Comparison of ENCODE assay signal across 2 cellular contexts in the genomic region with DNA sequence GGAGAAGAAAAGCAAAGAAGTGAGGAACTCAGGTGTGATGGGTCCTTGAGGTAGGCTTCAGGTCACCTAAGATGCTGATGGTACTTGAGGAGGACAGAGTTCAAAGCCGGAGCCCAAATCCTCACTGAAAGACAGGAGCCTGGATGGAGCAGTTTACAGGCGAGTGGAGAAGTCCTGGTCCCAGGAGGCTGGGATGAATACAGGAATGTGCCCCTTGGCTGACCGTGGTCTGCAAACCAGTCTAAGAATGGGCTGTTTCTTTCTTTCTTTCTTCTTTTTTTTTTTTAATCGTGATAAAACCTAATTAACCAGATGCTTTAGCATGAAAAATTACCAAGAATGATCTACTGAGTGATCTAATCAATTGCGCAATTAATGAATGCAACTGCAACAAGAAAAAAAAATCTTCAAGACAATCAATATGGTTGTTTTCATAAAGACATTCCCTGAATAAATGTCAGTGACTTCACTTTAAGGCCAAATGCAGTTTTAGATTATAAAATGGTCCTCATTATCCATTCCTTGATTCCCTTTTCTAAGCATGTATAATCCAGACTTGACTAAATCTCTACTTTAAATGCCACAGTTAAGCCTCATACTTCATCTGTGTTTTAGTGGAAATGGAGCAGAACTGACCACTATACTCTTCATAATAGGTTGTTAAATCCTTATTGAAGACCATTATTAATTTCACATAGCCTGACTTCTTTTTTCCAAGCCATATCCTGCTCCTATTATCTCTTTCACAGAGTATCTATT.
TF ChIP-seq lines count a peak whose summit lies in the region.

No MANE protein-coding gene starts in this region.

TF ChIP-seq in HEK293, 187 proteins besides CTCF, POLR2A, EP300 and RAD21:
- TF ChIP-seq, protein P1, sequence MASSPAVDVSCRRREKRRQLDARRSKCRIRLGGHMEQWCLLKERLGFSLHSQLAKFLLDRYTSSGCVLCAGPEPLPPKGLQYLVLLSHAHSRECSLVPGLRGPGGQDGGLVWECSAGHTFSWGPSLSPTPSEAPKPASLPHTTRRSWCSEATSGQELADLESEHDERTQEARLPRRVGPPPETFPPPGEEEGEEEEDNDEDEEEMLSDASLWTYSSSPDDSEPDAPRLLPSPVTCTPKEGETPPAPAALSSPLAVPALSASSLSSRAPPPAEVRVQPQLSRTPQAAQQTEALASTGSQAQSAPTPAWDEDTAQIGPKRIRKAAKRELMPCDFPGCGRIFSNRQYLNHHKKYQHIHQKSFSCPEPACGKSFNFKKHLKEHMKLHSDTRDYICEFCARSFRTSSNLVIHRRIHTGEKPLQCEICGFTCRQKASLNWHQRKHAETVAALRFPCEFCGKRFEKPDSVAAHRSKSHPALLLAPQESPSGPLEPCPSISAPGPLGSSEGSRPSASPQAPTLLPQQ (tag by site-specific recombination; IDR thresholded peaks at IDR 0.05): 0 out of 2 replicates have a peak, but pooled peaks have one; percentile 16
- TF ChIP-seq, protein P2, sequence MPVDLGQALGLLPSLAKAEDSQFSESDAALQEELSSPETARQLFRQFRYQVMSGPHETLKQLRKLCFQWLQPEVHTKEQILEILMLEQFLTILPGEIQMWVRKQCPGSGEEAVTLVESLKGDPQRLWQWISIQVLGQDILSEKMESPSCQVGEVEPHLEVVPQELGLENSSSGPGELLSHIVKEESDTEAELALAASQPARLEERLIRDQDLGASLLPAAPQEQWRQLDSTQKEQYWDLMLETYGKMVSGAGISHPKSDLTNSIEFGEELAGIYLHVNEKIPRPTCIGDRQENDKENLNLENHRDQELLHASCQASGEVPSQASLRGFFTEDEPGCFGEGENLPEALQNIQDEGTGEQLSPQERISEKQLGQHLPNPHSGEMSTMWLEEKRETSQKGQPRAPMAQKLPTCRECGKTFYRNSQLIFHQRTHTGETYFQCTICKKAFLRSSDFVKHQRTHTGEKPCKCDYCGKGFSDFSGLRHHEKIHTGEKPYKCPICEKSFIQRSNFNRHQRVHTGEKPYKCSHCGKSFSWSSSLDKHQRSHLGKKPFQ (tag by site-specific recombination; IDR thresholded peaks at IDR 0.05): no peak
- TF ChIP-seq HOXC10 (CRISPR knock-in tag; IDR thresholded peaks at IDR 0.05) (no peak), ZNF24 (tag by site-specific recombination; IDR thresholded peaks at IDR 0.05) (0 out of 2 replicates have a peak, but pooled peaks have one; percentile 15), ZBTB17 (tag by site-specific recombination; IDR thresholded peaks at IDR 0.05) (0 out of 2 replicates have a peak, but pooled peaks have one; percentile 38)
TF ChIP-seq in HEK293: peak in this region for 3.

TF ChIP-seq in K562, 482 proteins besides CTCF, POLR2A, EP300 and RAD21:
- TF ChIP-seq CEBPB (tag; IDR thresholded peaks at IDR 0.05) (peak; percentile 93), PML (IDR thresholded peaks at IDR 0.05; ENCODE audit: low read length) (no peak), CEBPG (CRISPR knock-in tag; IDR thresholded peaks at IDR 0.05) (no peak), CEBPG (tag; conservative IDR thresholded peaks at IDR 0.05 in 1 of 2, IDR thresholded peaks at IDR 0.05 in 1 of 2) (peak; percentile 76 to 94), ZNF830 (CRISPR knock-in tag; IDR thresholded peaks at IDR 0.05) (no peak), ZNF253 (CRISPR knock-in tag; conservative IDR thresholded peaks at IDR 0.05) (no peak), MAFK (IDR thresholded peaks at IDR 0.05; ENCODE audit: low read length) (no peak)
- TF ChIP-seq, protein P3, sequence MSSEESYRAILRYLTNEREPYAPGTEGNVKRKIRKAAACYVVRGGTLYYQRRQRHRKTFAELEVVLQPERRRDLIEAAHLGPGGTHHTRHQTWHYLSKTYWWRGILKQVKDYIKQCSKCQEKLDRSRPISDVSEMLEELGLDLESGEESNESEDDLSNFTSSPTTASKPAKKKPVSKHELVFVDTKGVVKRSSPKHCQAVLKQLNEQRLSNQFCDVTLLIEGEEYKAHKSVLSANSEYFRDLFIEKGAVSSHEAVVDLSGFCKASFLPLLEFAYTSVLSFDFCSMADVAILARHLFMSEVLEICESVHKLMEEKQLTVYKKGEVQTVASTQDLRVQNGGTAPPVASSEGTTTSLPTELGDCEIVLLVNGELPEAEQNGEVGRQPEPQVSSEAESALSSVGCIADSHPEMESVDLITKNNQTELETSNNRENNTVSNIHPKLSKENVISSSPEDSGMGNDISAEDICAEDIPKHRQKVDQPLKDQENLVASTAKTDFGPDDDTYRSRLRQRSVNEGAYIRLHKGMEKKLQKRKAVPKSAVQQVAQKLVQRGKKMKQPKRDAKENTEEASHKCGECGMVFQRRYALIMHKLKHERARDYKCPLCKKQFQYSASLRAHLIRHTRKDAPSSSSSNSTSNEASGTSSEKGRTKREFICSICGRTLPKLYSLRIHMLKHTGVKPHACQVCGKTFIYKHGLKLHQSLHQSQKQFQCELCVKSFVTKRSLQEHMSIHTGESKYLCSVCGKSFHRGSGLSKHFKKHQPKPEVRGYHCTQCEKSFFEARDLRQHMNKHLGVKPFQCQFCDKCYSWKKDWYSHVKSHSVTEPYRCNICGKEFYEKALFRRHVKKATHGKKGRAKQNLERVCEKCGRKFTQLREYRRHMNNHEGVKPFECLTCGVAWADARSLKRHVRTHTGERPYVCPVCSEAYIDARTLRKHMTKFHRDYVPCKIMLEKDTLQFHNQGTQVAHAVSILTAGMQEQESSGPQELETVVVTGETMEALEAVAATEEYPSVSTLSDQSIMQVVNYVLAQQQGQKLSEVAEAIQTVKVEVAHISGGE (CRISPR knock-in tag; IDR thresholded peaks at IDR 0.05): no peak
TF ChIP-seq in K562: peak in this region for 2.
